Comparison of ENCODE assay signal across 11 cellular contexts in the genomic region with DNA sequence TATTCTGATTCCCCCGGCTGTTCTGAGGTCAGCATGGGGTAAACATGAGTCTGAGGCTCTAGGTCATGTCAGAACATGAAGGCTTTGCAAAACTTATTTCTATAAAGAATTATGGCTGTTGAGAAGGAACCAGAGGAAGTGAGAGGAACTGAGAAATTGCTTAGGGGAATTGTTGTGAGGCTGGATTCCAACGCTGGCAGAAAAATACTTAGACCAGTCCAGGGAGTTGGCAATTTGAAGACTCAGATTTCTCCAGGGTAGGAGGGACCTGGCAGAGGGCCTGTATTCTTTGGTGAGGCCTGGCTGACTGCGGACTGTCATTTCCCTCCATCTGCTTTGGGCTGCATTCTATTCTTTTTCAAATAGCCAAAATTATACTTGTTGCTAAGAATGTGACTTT.
A peak's percentile ranks its signal among the peaks of the same experiment; 100 is the strongest.
DNase-seq lines count a peak whose midpoint lies in the region; ATAC-seq and TF ChIP-seq lines count a peak whose summit lies in the region.
"Had no signal": no experiment of that assay in that cellular context is flagged by ENCODE, and none has a peak within 500 bp of the region (broad histone marks: within the 10 kb centered on the region; RNA-seq: fewer than 3 reads in every experiment).

No MANE protein-coding gene starts in this region.

- no peaks in the 10 kb centered on the region for H3K27me3 Mint-ChIP-seq in CD4-positive, alpha-beta T cell

- intact Hi-C loops in CD4-positive, alpha-beta T cell (cut with DNase I, micrococcal nuclease) = no loop called here

- no peak for TF ChIP-seq CTCF in CD4-positive, alpha-beta T cell (IDR thresholded peaks at IDR 0.05)

- H3K9me3 ChIP-seq in effector memory CD4-positive, alpha-beta T cell (ENCODE audit: control insufficient read depth, low read length) = no peaks in the 10 kb centered on the region
- H3K9me3 ChIP-seq in CD4-positive, alpha-beta T cell (ENCODE audit: control insufficient read depth, low read length) = no peaks in the 10 kb centered on the region
- H3K9me3 ChIP-seq: upper lobe of left lung had no signal

- H3K36me3 Mint-ChIP-seq in CD4-positive, alpha-beta T cell (ENCODE audit: low read depth) = no peaks in the 10 kb centered on the region

- POLR2A ChIA-PET in CD4-positive, alpha-beta T cell (lab: Charles Lee) = no interaction called here

- H3K36me3 ChIP-seq in effector memory CD4-positive, alpha-beta T cell (ENCODE audit: control insufficient read depth, insufficient read depth, low read length) = no peaks in the 10 kb centered on the region

- no peak overlapping the region for H3K27ac Mint-ChIP-seq in CD4-positive, alpha-beta T cell

- H3K4me1 Mint-ChIP-seq in CD4-positive, alpha-beta T cell (ENCODE audit: low read depth) = no peaks in the 10 kb centered on the region

- no peak for ATAC-seq in HG02973 (IDR thresholded peaks at IDR 0.05; ENCODE audit: unreplicated experiment)
- no peak for ATAC-seq in CD4-positive, alpha-beta T cell (ENCODE audit: poor library complexity)

- H3K4me3 ChIP-seq in effector memory CD4-positive, alpha-beta T cell (ENCODE audit: insufficient read depth, low read depth, low read length, poor library complexity, severe bottlenecking) = no peak overlapping the region
- H3K4me3 ChIP-seq: PC-9, upper lobe of left lung had no signal

- no peaks in the 10 kb centered on the region for H3K27me3 ChIP-seq in effector memory CD4-positive, alpha-beta T cell (replicated peaks; ENCODE audit: control insufficient read depth, insufficient read depth, low read length, poor library complexity, severe bottlenecking)
- no peaks in the 10 kb centered on the region for H3K27me3 ChIP-seq in CD4-positive, alpha-beta T cell (ENCODE audit: control insufficient read depth, insufficient read depth, low read length)
- H3K27me3 ChIP-seq: upper lobe of left lung had no signal

- H3K4me3 Mint-ChIP-seq in CD4-positive, alpha-beta T cell = no peak overlapping the region

- H3K9me3 Mint-ChIP-seq in CD4-positive, alpha-beta T cell = no peaks in the 10 kb centered on the region

- no peak overlapping the region for H3K27ac ChIP-seq in effector memory CD4-positive, alpha-beta T cell (ENCODE audit: insufficient read depth, low read length, poor library complexity, severe bottlenecking)
- no peak overlapping the region for H3K27ac ChIP-seq in CD4-positive, alpha-beta T cell (ENCODE audit: low read depth, low read length)
- H3K27ac ChIP-seq: PC-9 had no signal

- DNase-seq in LHCN-M2 (ENCODE audit: low read depth) (peak; percentile 32), cerebellum (ENCODE audit: low spot score) (peak; percentile 21), hippocampal formation (lab: John Stamatoyannopoulos, UW) (peak; percentile 37 to 40), stromal cell of bone marrow (ENCODE audit: low read depth) (peak; percentile 88), NAMALWA (ENCODE audit: low spot score) (no peak)
- DNase-seq in effector memory CD4-positive, alpha-beta T cell = no peak
- no peak for DNase-seq in CD4-positive, alpha-beta T cell
- DNase-seq: activated CD8-positive, alpha-beta memory T cell treated with anti-CD3 and anti-CD28 coated beads, Interleukin-2, amount 50 U/mL, for 4 hours; upper lobe of left lung had no signal

- CTCF ChIA-PET in CD4-positive, alpha-beta T cell (lab: Charles Lee) = no interaction called here

- H3K4me1 ChIP-seq in effector memory CD4-positive, alpha-beta T cell (ENCODE audit: control insufficient read depth, insufficient read depth, low read length, poor library complexity, severe bottlenecking) = no peaks in the 10 kb centered on the region

Comparison
In these comparisons a context has a peak if more than half of its experiments do, and no peak if none do; other contexts are left out.
1. DNase-seq: peak in LHCN-M2 (single experiment), cerebellum (single experiment), hippocampal formation (2 of 2) and stromal cell of bone marrow (single experiment); none in NAMALWA (single experiment), effector memory CD4-positive, alpha-beta T cell (0 of 3) and CD4-positive, alpha-beta T cell (0 of 10).